25 cellular contexts compared by ENCODE assay signal in genomic region chr4:144423930-144424329, GRCh38.
DNase-seq lines count a peak whose midpoint lies in the region; ATAC-seq and TF ChIP-seq lines count a peak whose summit lies in the region.
"Had no signal": no experiment of that assay in that cellular context is flagged by ENCODE, and none has a peak within 500 bp of the region (broad histone marks: within the 10 kb centered on the region; RNA-seq: fewer than 3 reads in every experiment).

No MANE protein-coding gene starts in this region.

- H3K4me1 Mint-ChIP-seq in mesothelial cell of epicardium, result peaks cover 11% of the 10 kb centered on the region
- H3K4me1 Mint-ChIP-seq: CD14-positive monocyte; CD4-positive, alpha-beta memory T cell; CD4-positive, CD25-positive, alpha-beta regulatory T cell; CD8-positive, alpha-beta memory T cell had no signal

- no peak overlapping the region for H3K27ac ChIP-seq in aorta (ENCODE audit: low read depth in 1 of 2, low read length in 2 of 2)
- H3K27ac ChIP-seq: BLaER1 had no signal

- ATAC-seq in aorta (ENCODE audit: low FRiP score), result no peak
- ATAC-seq: GM12878 had no signal

- H3K36me3 Mint-ChIP-seq in mesothelial cell of epicardium, result no peaks in the 10 kb centered on the region
- H3K36me3 Mint-ChIP-seq: CD14-positive monocyte; CD4-positive, alpha-beta memory T cell; CD4-positive, CD25-positive, alpha-beta regulatory T cell; CD8-positive, alpha-beta memory T cell had no signal

- intact Hi-C loops in aorta (cut with DNase I), result no loop called here

- H3K4me3 Mint-ChIP-seq in mesothelial cell of epicardium, result no peak overlapping the region
- H3K4me3 Mint-ChIP-seq: CD14-positive monocyte; CD4-positive, alpha-beta memory T cell; CD4-positive, CD25-positive, alpha-beta regulatory T cell; CD8-positive, alpha-beta memory T cell had no signal

- H3K27ac Mint-ChIP-seq in mesothelial cell of epicardium, result peak overlapping the region; percentile 40
- H3K27ac Mint-ChIP-seq: CD14-positive monocyte; CD4-positive, alpha-beta memory T cell; CD4-positive, CD25-positive, alpha-beta regulatory T cell; CD8-positive, alpha-beta memory T cell had no signal

- TF ChIP-seq CTCF in LNCaP clone FGC (IDR thresholded peaks at IDR 0.05; ENCODE audit: control insufficient read depth, extremely low read depth, insufficient read depth), result no peak
- TF ChIP-seq CTCF in mesothelial cell of epicardium (IDR thresholded peaks at IDR 0.05; ENCODE audit: unreplicated experiment), result no peak

- H3K27me3 ChIP-seq in aorta (ENCODE audit: control insufficient read depth in 1 of 2, insufficient read depth in 2 of 2, low read length in 1 of 2), result no peaks in the 10 kb centered on the region
- H3K27me3 ChIP-seq: BE2C, BLaER1 had no signal

- DNase-seq in NCI-H82 (lab: John Stamatoyannopoulos, UW) (peak; percentile 21), NCI-H82 treated with DMSO at 0.1 percent for 48 hours (lab: John Stamatoyannopoulos, UW; ENCODE audit: unreplicated experiment) (no peak), LNCaP clone FGC (ENCODE audit: low read depth) (peak; percentile 74), mesothelial cell of epicardium (ENCODE audit: low spot score in 2 of 2, unreplicated experiment in 2 of 2) (no peak), aorta (no peak), pons (ENCODE audit: low spot score) (no peak)
- DNase-seq in stimulated activated CD4-positive, alpha-beta T cell treated with anti-CD3 and anti-CD28 coated beads, Interleukin-4, amount 100 ng/mL, for 4 hours, result no peak
- DNase-seq: 8988T; ACHN; BE2C; C1 segment of cervical spinal cord; CD4-positive, alpha-beta memory T cell; CD4-positive, CD25-positive, alpha-beta regulatory T cell; CD8-positive, alpha-beta memory T cell; COR-L47; DMS 273 treated with DMSO at 0.1 percent for 48 hours; DMS153; DMS53; DMS79; DND-41; EL; GDM1 had no signal

- no peaks in the 10 kb centered on the region for H3K4me1 ChIP-seq in aorta (ENCODE audit: control insufficient read depth in 1 of 2, insufficient read depth in 2 of 2, low read length in 2 of 2)
- H3K4me1 ChIP-seq: BE2C, BLaER1 had no signal

- no peaks in the 10 kb centered on the region for H3K9me3 Mint-ChIP-seq in mesothelial cell of epicardium

- no peaks in the 10 kb centered on the region for H3K27me3 Mint-ChIP-seq in mesothelial cell of epicardium (ENCODE audit: low read depth)
- H3K27me3 Mint-ChIP-seq: CD4-positive, alpha-beta memory T cell; CD8-positive, alpha-beta memory T cell had no signal

- H3K9me3 ChIP-seq in aorta (ENCODE audit: control insufficient read depth, low read length), result no peaks in the 10 kb centered on the region
- H3K9me3 ChIP-seq: BE2C, BLaER1 had no signal

- H3K36me3 ChIP-seq in aorta (ENCODE audit: control insufficient read depth in 1 of 2, insufficient read depth in 2 of 2, low read length in 1 of 2), result no peaks in the 10 kb centered on the region
- H3K36me3 ChIP-seq: BE2C, BLaER1 had no signal

- no peak overlapping the region for H3K4me3 ChIP-seq in LNCaP clone FGC (ENCODE audit: low read depth, low read length)
- no peak overlapping the region for H3K4me3 ChIP-seq in aorta (ENCODE audit: low read length in 2 of 2)
- H3K4me3 ChIP-seq: BLaER1, GM12878 had no signal

Comparison
In these comparisons a context has a peak if more than half of its experiments do, and no peak if none do; other contexts are left out.
1. DNase-seq: peak in NCI-H82 (single experiment) and LNCaP clone FGC (single experiment); none in NCI-H82 treated with DMSO at 0.1 percent for 48 hours (single experiment), mesothelial cell of epicardium (0 of 2), stimulated activated CD4-positive, alpha-beta T cell treated with anti-CD3 and anti-CD28 coated beads, Interleukin-4, amount 100 ng/mL, for 4 hours (0 of 2), aorta (0 of 2) and pons (single experiment).